18 cellular contexts compared by ENCODE assay signal in genomic region chr1:215660259-215660658, GRCh38.
DNase-seq lines count a peak whose midpoint lies in the region; ATAC-seq, FAIRE-seq and TF ChIP-seq lines count a peak whose summit lies in the region.
"Had no signal": no experiment of that assay in that cellular context is flagged by ENCODE, and none has a peak within 500 bp of the region (broad histone marks: within the 10 kb centered on the region; RNA-seq: fewer than 3 reads in every experiment).

No MANE protein-coding gene starts in this region.

- peak; percentile 61 for FAIRE-seq in RCC 7860 (lab: Jason Lieb, UNC)
- no peak for FAIRE-seq in HepG2 (lab: Jason Lieb, UNC)
- no peak for FAIRE-seq in pancreas (lab: Jason Lieb, UNC)
- FAIRE-seq: A549, G401.6, GM12891, H1 had no signal

- TF ChIP-seq CTCF in HepG2 (CRISPR knock-in tag; IDR thresholded peaks at IDR 0.05) (no peak), pancreas (IDR thresholded peaks at IDR 0.05) (no peak)

- H3K9ac ChIP-seq in HepG2 (ENCODE audit: insufficient read depth, low read depth, low read length): no peak overlapping the region

- H3K36me3 ChIP-seq in HepG2 (replicated peaks in 1 of 2; ENCODE audit: control insufficient read depth in 1 of 2, insufficient read depth in 2 of 2, low read length in 2 of 2) (no peaks in the 10 kb centered on the region), pancreas (no peaks in the 10 kb centered on the region)

- CTCF ChIA-PET in HepG2 (lab: Yijun Ruan, JAX; ENCODE audit: low intra/inter-chr PET ratio, low total read pairs): no interaction called here

- peak; percentile 75 for ATAC-seq in HepG2
- peak; percentile 55 to 97 (median 85) for ATAC-seq in pancreas
- ATAC-seq in GM18511 (IDR thresholded peaks at IDR 0.05; ENCODE audit: unreplicated experiment): no peak
- no peak for ATAC-seq in GM21381 (IDR thresholded peaks at IDR 0.05; ENCODE audit: unreplicated experiment)
- ATAC-seq: A549 had no signal

- in situ Hi-C loops in HepG2 (cut with HindIII; ENCODE audit: extremely low pct_ligation_motif_present, low pct_unique_long_range_greater_than_20kb): no loop called here

- no peaks in the 10 kb centered on the region for H4K20me1 ChIP-seq in HepG2 (ENCODE audit: insufficient read depth, low read length)

- no peaks in the 10 kb centered on the region for H3K9me3 ChIP-seq in HepG2 (ENCODE audit: low read length)
- H3K9me3 ChIP-seq in pancreas: no peaks in the 10 kb centered on the region
- H3K9me3 ChIP-seq: A549, Caco-2 had no signal

- POLR2A ChIA-PET in HepG2 (lab: Yijun Ruan, JAX): no interaction called here

- H3K79me2 ChIP-seq in HepG2 (ENCODE audit: insufficient read depth, low read length): no peaks in the 10 kb centered on the region

- no peak for TF ChIP-seq POLR2A in HepG2 (IDR thresholded peaks at IDR 0.05; ENCODE audit: insufficient read depth in 1 of 2, low read depth in 2 of 2, low read length in 2 of 2)

- H2AFZ ChIP-seq in HepG2 (ENCODE audit: low read length): no peak overlapping the region

- no peak for DNase-seq in RCC 7860 (ENCODE audit: low spot score)
- peak; percentile 47 for DNase-seq in kidney glomerular epithelial cell (lab: John Stamatoyannopoulos, UW)
- DNase-seq in HepG2 (ENCODE audit: low spot score): peak; percentile 48
- DNase-seq in pancreas: peak in 2 of 6 donors; percentile 16 to 58
- DNase-seq in activated CD8-positive, alpha-beta memory T cell treated with anti-CD3 and anti-CD28 coated beads for 24 hours: no peak
- no peak for DNase-seq in cortex of kidney (lab: John Stamatoyannopoulos, UW)
- DNase-seq: AML-193; Caco-2; CD4-positive, alpha-beta T cell; H9 had no signal

- intact Hi-C loops in HepG2 (cut with micrococcal nuclease; ENCODE audit: unreplicated experiment) (no loop called here), pancreas (cut with DNase I) (no loop called here)

- 0 out of 4 replicates have a peak, but pooled peaks of 1 of the 2 experiments have one; percentile 29 for TF ChIP-seq EP300 in HepG2 (IDR thresholded peaks at IDR 0.05; ENCODE audit: low read depth in 2 of 2, low read length in 2 of 2)
- TF ChIP-seq EP300 in HepG2 (CRISPR knock-in tag; IDR thresholded peaks at IDR 0.05; ENCODE audit: borderline replicate concordance): no peak

- 0 out of 2 replicates have a peak overlapping the region, but pooled peaks have one; percentile 3 for H3K4me2 ChIP-seq in HepG2 (ENCODE audit: low read depth, low read length)
- H3K4me2 ChIP-seq: A549 had no signal

- H3K4me3 ChIP-seq in HepG2 (replicated peaks in 1 of 3; ENCODE audit: insufficient read depth in 1 of 3, low read depth in 2 of 3, low read length in 3 of 3): no peak overlapping the region
- H3K4me3 ChIP-seq in pancreas: no peak overlapping the region
- H3K4me3 ChIP-seq: A549 had no signal

- no peak overlapping the region for H3K27ac ChIP-seq in HepG2 (ENCODE audit: extremely low read length, insufficient read depth, low read length)
- H3K27ac ChIP-seq in pancreas: no peak overlapping the region
- H3K27ac ChIP-seq: 22Rv1, A549, C4-2B had no signal

- TF ChIP-seq RAD21 in HepG2 (CRISPR knock-in tag; IDR thresholded peaks at IDR 0.05): no peak

- no TSS peak for BruUV-seq in HepG2 (replicated peaks; lab: Mats Ljungman, UMichigan)

- H3K4me1 ChIP-seq in HepG2 (ENCODE audit: insufficient read depth, low read length): peaks cover 21% of the 10 kb centered on the region
- peaks cover 0 to 6% (median 4%) of the 10 kb centered on the region in 3 donors for H3K4me1 ChIP-seq in pancreas
- H3K4me1 ChIP-seq: A549, Caco-2 had no signal

- H3K27me3 ChIP-seq in HepG2 (ENCODE audit: control insufficient read depth in 1 of 2, insufficient read depth in 2 of 2, low read length in 2 of 2) (no peaks in the 10 kb centered on the region), pancreas (no peaks in the 10 kb centered on the region)

TF ChIP-seq in HepG2, 621 proteins besides CTCF, POLR2A, EP300 and RAD21 (continues in another document):
- TF ChIP-seq ZNF572 (CRISPR knock-in tag; IDR thresholded peaks at IDR 0.05) (no peak), PATZ1 (CRISPR knock-in tag; IDR thresholded peaks at IDR 0.05) (peak; percentile 63), KDM1A (CRISPR knock-in tag; IDR thresholded peaks at IDR 0.05) (no peak), NFYB (CRISPR knock-in tag; IDR thresholded peaks at IDR 0.05) (no peak), ATF6 (CRISPR knock-in tag; conservative IDR thresholded peaks at IDR 0.05) (no peak), ZNF484 (CRISPR knock-in tag; IDR thresholded peaks at IDR 0.05; ENCODE audit: borderline replicate concordance, low read depth) (no peak), JUNB (CRISPR knock-in tag; IDR thresholded peaks at IDR 0.05; ENCODE audit: borderline replicate concordance) (no peak), REPIN1 (CRISPR knock-in tag; IDR thresholded peaks at IDR 0.05; ENCODE audit: borderline replicate concordance, low read depth) (no peak), FOXA3 (CRISPR knock-in tag; IDR thresholded peaks at IDR 0.05) (0 out of 2 replicates have a peak, but pooled peaks have one; percentile 13), SALL2 (CRISPR knock-in tag; IDR thresholded peaks at IDR 0.05) (no peak), ZBTB10 (CRISPR knock-in tag; IDR thresholded peaks at IDR 0.05; ENCODE audit: borderline replicate concordance) (0 out of 2 replicates have a peak, but pooled peaks have one; percentile 52), MBD4 (IDR thresholded peaks at IDR 0.05; ENCODE audit: borderline replicate concordance, low read length) (no peak), LBX2 (CRISPR knock-in tag; IDR thresholded peaks at IDR 0.05; ENCODE audit: borderline replicate concordance) (no peak), GATAD1 (CRISPR knock-in tag; IDR thresholded peaks at IDR 0.05) (no peak), CEBPG (CRISPR knock-in tag; IDR thresholded peaks at IDR 0.05) (peak; percentile 82), CREB1 (IDR thresholded peaks at IDR 0.05) (no peak), CREB1 (CRISPR knock-in tag; IDR thresholded peaks at IDR 0.05) (peak; percentile 27; the same call in 1 of the 2 replicates), ZBTB8A (CRISPR knock-in tag; IDR thresholded peaks at IDR 0.05; ENCODE audit: borderline replicate concordance, low read depth) (no peak)

Comparison
In these comparisons a context has a peak if more than half of its experiments do, and no peak if none do; other contexts are left out.
1. DNase-seq: peak in kidney glomerular epithelial cell (single experiment) and HepG2 (single experiment); none in RCC 7860 (single experiment), activated CD8-positive, alpha-beta memory T cell treated with anti-CD3 and anti-CD28 coated beads for 24 hours (single experiment) and cortex of kidney (single experiment).
2. ATAC-seq: peak in HepG2 (single experiment) and pancreas (4 of 4); none in GM18511 (single experiment) and GM21381 (single experiment).